In genomic region chr3:177516130-177517011, GRCh38 we compare ENCODE assay signal across 11 cellular contexts.
DNase-seq lines count a peak whose midpoint lies in the region; ATAC-seq and TF ChIP-seq lines count a peak whose summit lies in the region.
"Had no signal": no experiment of that assay in that cellular context is flagged by ENCODE, and none has a peak within 500 bp of the region (broad histone marks: within the 10 kb centered on the region; RNA-seq: fewer than 3 reads in every experiment).

No MANE protein-coding gene starts in this region.

- in situ Hi-C loops in transverse colon (cut with MboI; ENCODE audit: low pct_ligation_motif_present in 1 of 4, low pct_unique_long_range_greater_than_20kb in 1 of 4, low sequenced_read_pairs in 3 of 4): no loop called here

- H3K4me3 ChIP-seq in lower lobe of right lung (no peak overlapping the region), transverse colon (no peak overlapping the region)

- 64 to 65% methylated on average over 7 to 15 of the region's 15 CpGs for WGBS in transverse colon (ENCODE audit: low coverage in 1 of 2), 2 donors

- H3K36me3 ChIP-seq in lower lobe of right lung (no peaks in the 10 kb centered on the region), transverse colon (no peaks in the 10 kb centered on the region)

- ATAC-seq in lower lobe of right lung: peak; percentile 28 to 56
- no peak for ATAC-seq in GM19455 (IDR thresholded peaks at IDR 0.05; ENCODE audit: unreplicated experiment)
- ATAC-seq in GM19467 (IDR thresholded peaks at IDR 0.05; ENCODE audit: unreplicated experiment): no peak
- no peak for ATAC-seq in HG02884 (IDR thresholded peaks at IDR 0.05; ENCODE audit: unreplicated experiment)

- TF ChIP-seq POLR2A in transverse colon (IDR thresholded peaks at IDR 0.05): no peak

- H3K9me3 ChIP-seq in lower lobe of right lung (no peaks in the 10 kb centered on the region), transverse colon (no peaks in the 10 kb centered on the region)

- H3K4me1 ChIP-seq in lower lobe of right lung: peaks cover 14% of the 10 kb centered on the region
- peaks cover 0 to 20% (median 4%) of the 10 kb centered on the region in 4 donors for H3K4me1 ChIP-seq in transverse colon

- H3K27me3 ChIP-seq in lower lobe of right lung (ENCODE audit: low read depth): no peaks in the 10 kb centered on the region
- H3K27me3 ChIP-seq in transverse colon: no peaks in the 10 kb centered on the region

- DNase-seq in M059J (ENCODE audit: low read depth): peak; percentile 93
- peak; percentile 55 to 60 for DNase-seq in dermis microvascular lymphatic vessel endothelial cell (ENCODE audit: low read depth in 2 of 2)
- DNase-seq in lower lobe of right lung: no peak
- no peak for DNase-seq in transverse colon
- DNase-seq in NCI-H1417 (lab: John Stamatoyannopoulos, UW): no peak
- DNase-seq: activated CD4-positive, alpha-beta memory T cell treated with anti-CD3 and anti-CD28 coated beads, Interleukin-2, amount 10 ng/mL, durations not matched to agents 7 days and 5 days; NCI-H82 had no signal

- intact Hi-C loops in lower lobe of right lung (cut with DNase I): no loop called here
- intact Hi-C loops in transverse colon (cut with DNase I; ENCODE audit: low total_unique reads): no loop called here

- TF ChIP-seq EP300 in transverse colon (IDR thresholded peaks at IDR 0.05; ENCODE audit: low read depth): no peak

- TF ChIP-seq CTCF in lower lobe of right lung (IDR thresholded peaks at IDR 0.05) (no peak), transverse colon (IDR thresholded peaks at IDR 0.05) (no peak)

- H3K27ac ChIP-seq in lower lobe of right lung: no peak overlapping the region
- H3K27ac ChIP-seq in transverse colon: peak overlapping the region; percentile 8 to 26 (median 18)
- H3K27ac ChIP-seq: epithelial cell of prostate had no signal

Comparison
In these comparisons a context has a peak if more than half of its experiments do, and no peak if none do; other contexts are left out.
1. DNase-seq: peak in M059J (single experiment) and dermis microvascular lymphatic vessel endothelial cell (2 of 2); none in lower lobe of right lung (single experiment), transverse colon (single experiment) and NCI-H1417 (0 of 3).
2. ATAC-seq: peak in lower lobe of right lung (2 of 2); none in GM19455 (single experiment), GM19467 (single experiment) and HG02884 (single experiment).